8 cellular contexts compared by ENCODE assay signal in genomic region chr14:102086972-102087761, GRCh38. TPM values are rescaled to one million over a fixed set of nuclear protein-coding genes. Genes with fewer than 3 reads are reported as not detected.
DNase-seq lines count a peak whose midpoint lies in the region; ATAC-seq and TF ChIP-seq lines count a peak whose summit lies in the region.

HSP90AA1 (minus strand) TSS chr14:102087044; CDS start chr14:102086378, 666 bp downstream.

- H3K4me2 ChIP-seq in trophoblast cell (ENCODE audit: low read length): peak within 1 kb of the TSS; percentile 63

- H3K27me3 ChIP-seq in trophoblast cell (ENCODE audit: insufficient read depth, low read length) (no peaks in the 10 kb centered on the region), tibial nerve (no peaks in the 10 kb centered on the region)

- H3K9me3 ChIP-seq in trophoblast cell (ENCODE audit: insufficient read depth, low read depth, low read length) (no peaks in the 10 kb centered on the region), tibial nerve (no peaks in the 10 kb centered on the region)

- H3K9ac ChIP-seq in trophoblast cell (ENCODE audit: low read length): peak within 1 kb of the TSS; percentile 98

- intact Hi-C loops in Right ventricle myocardium superior (cut with DNase I): no loop called here

- peak within 1 kb of the TSS; percentile 99 for H2BK5ac ChIP-seq in trophoblast cell (ENCODE audit: low read depth, low read length, poor library complexity)

- peak within 1 kb of the TSS; percentile 98 for H4K91ac ChIP-seq in trophoblast cell (ENCODE audit: low read depth, low read length)

- H3K79me1 ChIP-seq in trophoblast cell (ENCODE audit: low read length): peaks cover 20% of the 10 kb centered on the region

- peak within 1 kb of the TSS; percentile 99 for H4K12ac ChIP-seq in trophoblast cell (ENCODE audit: low read depth, low read length)

- H3K27ac ChIP-seq in trophoblast cell (ENCODE audit: low read depth, low read length) (peak within 1 kb of the TSS; percentile 98), tibial nerve (peak within 1 kb of the TSS; percentile 99 to 100 (median 100))

- H3K4me1 ChIP-seq in trophoblast cell (ENCODE audit: control insufficient read depth in 1 of 2, insufficient read depth in 2 of 2, low read length in 2 of 2) (peaks cover 22% of the 10 kb centered on the region in 2 experiments), tibial nerve (peaks cover 0 to 47% (median 32%) of the 10 kb centered on the region in 4 donors)

- peak; percentile 3 for TF ChIP-seq CTCF in GM12873 (IDR thresholded peaks at IDR 0.05; ENCODE audit: insufficient read depth, low read depth, low read length, missing control alignments)
- TF ChIP-seq CTCF in tibial nerve (IDR thresholded peaks at IDR 0.05): peak in 2 of 5 experiments; percentile 28 to 32

- peak within 1 kb of the TSS; percentile 98 for H3K14ac ChIP-seq in trophoblast cell (ENCODE audit: low read length)

- no CpG with 5 or more reads among the region's 106 CpGs for WGBS in trophoblast cell (ENCODE audit: extremely low coverage, insufficient coverage, insufficient read length)
- WGBS in tibial nerve, 2 donors: 0 to 1% methylated on average over 4 to 48 of the region's 106 CpGs

- H3K4ac ChIP-seq in trophoblast cell (ENCODE audit: low read depth, low read length): peak within 1 kb of the TSS; percentile 97

- peak within 1 kb of the TSS; percentile 95 for H2AFZ ChIP-seq in trophoblast cell (ENCODE audit: insufficient read depth, low read length, poor library complexity)

- peak; percentile 66 for DNase-seq in NCI-H1417 treated with DMSO at 0.1 percent for 48 hours (lab: John Stamatoyannopoulos, UW)
- peak; percentile 88 to 92 for DNase-seq in SW 1271 (lab: John Stamatoyannopoulos, UW)
- DNase-seq in activated naive CD8-positive, alpha-beta T cell treated with anti-CD3 and anti-CD28 coated beads, Interleukin-2, amount 50 U/mL, for 16 hours (ENCODE audit: low read depth, low spot score): peak; percentile 86
- peak; percentile 98 for DNase-seq in Right ventricle myocardium superior
- peak; percentile 93 to 97 for DNase-seq in trophoblast cell
- DNase-seq in tibial nerve (ENCODE audit: low spot score in 2 of 2): peak; percentile 91

- TF ChIP-seq POLR2A in tibial nerve (IDR thresholded peaks at IDR 0.05): peak; percentile 94 to 99

- peak within 1 kb of the TSS; percentile 100 for H4K8ac ChIP-seq in trophoblast cell (ENCODE audit: low read depth, low read length)

- H3K79me2 ChIP-seq in trophoblast cell (ENCODE audit: control insufficient read depth, insufficient read depth, low read length, poor library complexity): peaks cover 21% of the 10 kb centered on the region

- H2BK120ac ChIP-seq in trophoblast cell (ENCODE audit: insufficient read depth, low read length, poor library complexity): peak within 1 kb of the TSS; percentile 99

- ATAC-seq in HG02759 (IDR thresholded peaks at IDR 0.05; ENCODE audit: unreplicated experiment) (peak; percentile 80), Right ventricle myocardium superior (ENCODE audit: poor library complexity) (peak; percentile 95)

- peak; percentile 59 to 100 for TF ChIP-seq EP300 in tibial nerve (IDR thresholded peaks at IDR 0.05)

- H3K36me3 ChIP-seq in trophoblast cell (ENCODE audit: control insufficient read depth in 1 of 2, insufficient read depth in 2 of 2, low read length in 2 of 2) (peaks cover 12 to 29% of the 10 kb centered on the region in 2 experiments), tibial nerve (peaks cover 0 to 35% (median 28%) of the 10 kb centered on the region in 3 donors)

- H3K18ac ChIP-seq in trophoblast cell (ENCODE audit: low read length): peak within 1 kb of the TSS; percentile 98

- H3K4me3 ChIP-seq in trophoblast cell (ENCODE audit: low read depth, low read length) (peak within 1 kb of the TSS; percentile 87), tibial nerve (peak within 1 kb of the TSS; percentile 68 to 99 (median 86))

- H3K23ac ChIP-seq in trophoblast cell (ENCODE audit: low read length): no peak within 1 kb of the TSS

- peak within 1 kb of the TSS; percentile 90 for H2AK5ac ChIP-seq in trophoblast cell (ENCODE audit: low read length)

- peak within 1 kb of the TSS; percentile 52 for H2BK12ac ChIP-seq in trophoblast cell (ENCODE audit: low read length)

RNA-seq across cellular contexts. Expression of gene HSP90AA1, which starts in this region (rescaled TPM):
- total RNA-seq in Right ventricle myocardium superior (483 TPM), tibial nerve (100 to 1,000 TPM; 185 to 396 (median 265) TPM)
- polyA plus RNA-seq in trophoblast cell (2013): 699 and 726 TPM in 2 replicates

Comparison
In these comparisons a context has a peak if more than half of its experiments do, and no peak if none do; other contexts are left out.
1. Peak in every context shown above with its lines: DNase-seq, ATAC-seq, H3K4me3 ChIP-seq and H3K27ac ChIP-seq.